ENCODE assay signal across 32 cellular contexts in genomic region chr7:123805287-123805686, GRCh38. TPM values are rescaled to one million over a fixed set of nuclear protein-coding genes. Genes with fewer than 3 reads are reported as not detected.
"Had no signal": no experiment of that assay in that cellular context is flagged by ENCODE, and none has a peak within 500 bp of the region (broad histone marks: within the 10 kb centered on the region; RNA-seq: fewer than 3 reads in every experiment).

No MANE protein-coding gene starts in this region.

- H3K27ac ChIP-seq: ascending aorta, breast epithelium, cardiac muscle cell, colonic mucosa, foreskin keratinocyte, gastrocnemius medialis, heart left ventricle, VCaP had no signal

- H3K4me1 ChIP-seq: ascending aorta, breast epithelium, colonic mucosa, foreskin keratinocyte, gastrocnemius medialis, heart left ventricle had no signal

- H3K9me3 Mint-ChIP-seq: activated CD4-positive, alpha-beta memory T cell treated with anti-CD3 and anti-CD28 coated beads, Interleukin-2, amount 10 ng/mL, durations not matched to agents 7 days and 5 days; activated CD4-positive, alpha-beta T cell treated with anti-CD3 and anti-CD28 coated beads, Interleukin-2, amount 10 ng/mL, durations not matched to agents 7 days and 5 days; activated naive CD4-positive, alpha-beta T cell treated with anti-CD3 and anti-CD28 coated beads, Interleukin-2, amount 10 ng/mL, durations not matched to agents 7 days and 5 days had no signal

- H3K4me3 ChIP-seq: ascending aorta, breast epithelium, cardiac muscle cell, colonic mucosa, gastrocnemius medialis, heart left ventricle had no signal

- DNase-seq: activated CD4-positive, alpha-beta memory T cell treated with anti-CD3 and anti-CD28 coated beads, Interleukin-2, amount 10 ng/mL, durations not matched to agents 7 days and 5 days; activated CD4-positive, alpha-beta T cell treated with anti-CD3 and anti-CD28 coated beads for 1 hour; activated CD4-positive, alpha-beta T cell treated with anti-CD3 and anti-CD28 coated beads for 4 hours; activated CD4-positive, alpha-beta T cell treated with anti-CD3 and anti-CD28 coated beads, Interleukin-2, amount 10 ng/mL, durations not matched to agents 7 days and 5 days; activated CD4-positive, alpha-beta T cell treated with anti-CD3 and anti-CD28 coated beads, Interleukin-2, amount 50 U/mL, for 4 hours; activated CD8-positive, alpha-beta memory T cell treated with anti-CD3 and anti-CD28 coated beads, Interleukin-2, amount 50 U/mL, for 48 hours; activated gamma-delta T cell; activated naive CD4-positive, alpha-beta T cell; activated naive CD4-positive, alpha-beta T cell treated with anti-CD3 and anti-CD28 coated beads, Interleukin-2, amount 10 ng/mL, durations not matched to agents 7 days and 5 days; activated naive CD8-positive, alpha-beta T cell treated with anti-CD3 and anti-CD28 coated beads, Interleukin-2, amount 10 ng/mL, durations not matched to agents 7 days and 5 days; activated T-cell treated with anti-CD3 and anti-CD28 coated beads for 4 hours; activated T-cell treated with anti-CD3 and anti-CD28 coated beads, Interleukin-2, amount 50 U/mL, for 24 hours; activated T-cell treated with anti-CD3 and anti-CD28 coated beads, Interleukin-2, amount 50 U/mL, for 72 hours; central memory CD4-positive, alpha-beta T cell; cerebellar nuclear complex; colonic mucosa; effector memory CD4-positive, alpha-beta T cell; endodermal cell; foreskin keratinocyte; gastrocnemius medialis; glutamatergic neuron; heart left ventricle; hypothalamus had no signal

- H3K9me3 ChIP-seq: ascending aorta, colonic mucosa, gastrocnemius medialis had no signal

- H3K27me3 ChIP-seq: ascending aorta, breast epithelium, cardiac muscle cell, colonic mucosa, foreskin keratinocyte, gastrocnemius medialis, heart left ventricle had no signal

- H3K4me3 Mint-ChIP-seq: activated CD4-positive, alpha-beta memory T cell treated with anti-CD3 and anti-CD28 coated beads, Interleukin-2, amount 10 ng/mL, durations not matched to agents 7 days and 5 days; activated CD4-positive, alpha-beta T cell treated with anti-CD3 and anti-CD28 coated beads, Interleukin-2, amount 10 ng/mL, durations not matched to agents 7 days and 5 days; activated naive CD4-positive, alpha-beta T cell treated with anti-CD3 and anti-CD28 coated beads, Interleukin-2, amount 10 ng/mL, durations not matched to agents 7 days and 5 days; activated naive CD8-positive, alpha-beta T cell treated with anti-CD3 and anti-CD28 coated beads, Interleukin-2, amount 10 ng/mL, durations not matched to agents 7 days and 5 days; activated T-cell treated with anti-CD3 and anti-CD28 coated beads, Interleukin-2, amount 50 U/mL, for 24 hours; activated T-cell treated with anti-CD3 and anti-CD28 coated beads, Interleukin-2, amount 50 U/mL, for 72 hours; brain; endodermal cell; WTC11 had no signal

- ATAC-seq: activated naive CD4-positive, alpha-beta T cell treated with anti-CD3 and anti-CD28 coated beads, Interleukin-2, amount 50 U/mL, for 72 hours; activated T-cell treated with anti-CD3 and anti-CD28 coated beads, Interleukin-2, amount 50 U/mL, for 72 hours; esophagus mucosa; foreskin keratinocyte; gastrocnemius medialis; heart left ventricle; WTC11 had no signal

- H3K27me3 Mint-ChIP-seq: activated CD4-positive, alpha-beta memory T cell treated with anti-CD3 and anti-CD28 coated beads, Interleukin-2, amount 10 ng/mL, durations not matched to agents 7 days and 5 days; activated CD4-positive, alpha-beta T cell treated with anti-CD3 and anti-CD28 coated beads, Interleukin-2, amount 10 ng/mL, durations not matched to agents 7 days and 5 days; activated naive CD4-positive, alpha-beta T cell treated with anti-CD3 and anti-CD28 coated beads, Interleukin-2, amount 10 ng/mL, durations not matched to agents 7 days and 5 days; activated naive CD8-positive, alpha-beta T cell treated with anti-CD3 and anti-CD28 coated beads, Interleukin-2, amount 10 ng/mL, durations not matched to agents 7 days and 5 days; activated T-cell treated with anti-CD3 and anti-CD28 coated beads, Interleukin-2, amount 50 U/mL, for 24 hours; brain had no signal

- H3K27ac Mint-ChIP-seq: activated CD4-positive, alpha-beta memory T cell treated with anti-CD3 and anti-CD28 coated beads, Interleukin-2, amount 10 ng/mL, durations not matched to agents 7 days and 5 days; activated CD4-positive, alpha-beta T cell treated with anti-CD3 and anti-CD28 coated beads, Interleukin-2, amount 10 ng/mL, durations not matched to agents 7 days and 5 days; activated naive CD4-positive, alpha-beta T cell treated with anti-CD3 and anti-CD28 coated beads, Interleukin-2, amount 10 ng/mL, durations not matched to agents 7 days and 5 days; activated naive CD4-positive, alpha-beta T cell treated with anti-CD3 and anti-CD28 coated beads, Interleukin-2, amount 50 U/mL, for 72 hours; activated naive CD8-positive, alpha-beta T cell treated with anti-CD3 and anti-CD28 coated beads, Interleukin-2, amount 10 ng/mL, durations not matched to agents 7 days and 5 days; activated T-cell treated with anti-CD3 and anti-CD28 coated beads, Interleukin-2, amount 50 U/mL, for 24 hours; activated T-cell treated with anti-CD3 and anti-CD28 coated beads, Interleukin-2, amount 50 U/mL, for 72 hours; brain; endodermal cell; WTC11 had no signal

- H3K36me3 Mint-ChIP-seq: activated naive CD4-positive, alpha-beta T cell treated with anti-CD3 and anti-CD28 coated beads, Interleukin-2, amount 10 ng/mL, durations not matched to agents 7 days and 5 days; activated naive CD8-positive, alpha-beta T cell treated with anti-CD3 and anti-CD28 coated beads, Interleukin-2, amount 10 ng/mL, durations not matched to agents 7 days and 5 days; brain had no signal

- H3K4me1 Mint-ChIP-seq: activated CD4-positive, alpha-beta memory T cell treated with anti-CD3 and anti-CD28 coated beads, Interleukin-2, amount 10 ng/mL, durations not matched to agents 7 days and 5 days; activated CD4-positive, alpha-beta T cell treated with anti-CD3 and anti-CD28 coated beads, Interleukin-2, amount 10 ng/mL, durations not matched to agents 7 days and 5 days; activated naive CD4-positive, alpha-beta T cell treated with anti-CD3 and anti-CD28 coated beads, Interleukin-2, amount 10 ng/mL, durations not matched to agents 7 days and 5 days; activated naive CD8-positive, alpha-beta T cell treated with anti-CD3 and anti-CD28 coated beads, Interleukin-2, amount 10 ng/mL, durations not matched to agents 7 days and 5 days; brain; endodermal cell; WTC11 had no signal

- H3K36me3 ChIP-seq: ascending aorta, breast epithelium, cardiac muscle cell, colonic mucosa, gastrocnemius medialis, heart left ventricle had no signal

RNA-seq across cellular contexts. Expression of gene HYAL4, which starts 39.7 kb away (rescaled TPM):
- total RNA-seq: activated CD4-positive, alpha-beta memory T cell treated with anti-CD3 and anti-CD28 coated beads, Interleukin-2, amount 10 ng/mL, durations not matched to agents 7 days and 5 days; activated naive CD8-positive, alpha-beta T cell treated with anti-CD3 and anti-CD28 coated beads, Interleukin-2, amount 10 ng/mL, durations not matched to agents 7 days and 5 days; ascending aorta; cardiac muscle cell; colonic mucosa; epithelial cell of proximal tubule; esophagus mucosa; foreskin keratinocyte; WTC11 had no signal
- polyA plus RNA-seq: cardiac muscle cell, heart left ventricle had no signal
